1 cellular context compared by ENCODE assay signal in genomic region chr2:130987519-130988425, GRCh38.
TF ChIP-seq lines count a peak whose summit lies in the region.

No MANE protein-coding gene starts in this region.

TF ChIP-seq in SK-N-SH, 30 proteins besides CTCF, POLR2A, EP300 and RAD21 (continued from another document):
- TF ChIP-seq MEF2A (IDR thresholded peaks at IDR 0.05; ENCODE audit: borderline replicate concordance, low read depth) (no peak), GATA2 (CRISPR knock-in tag; IDR thresholded peaks at IDR 0.05) (no peak), RCOR1 (IDR thresholded peaks at IDR 0.05; ENCODE audit: low read length) (no peak), USF1 (IDR thresholded peaks at IDR 0.05; ENCODE audit: borderline replicate concordance, low read depth) (no peak), TAF1 (IDR thresholded peaks at IDR 0.05; ENCODE audit: borderline replicate concordance, low read depth, low read length) (no peak)
